ENCODE assay signal across 34 cellular contexts in the genomic region with DNA sequence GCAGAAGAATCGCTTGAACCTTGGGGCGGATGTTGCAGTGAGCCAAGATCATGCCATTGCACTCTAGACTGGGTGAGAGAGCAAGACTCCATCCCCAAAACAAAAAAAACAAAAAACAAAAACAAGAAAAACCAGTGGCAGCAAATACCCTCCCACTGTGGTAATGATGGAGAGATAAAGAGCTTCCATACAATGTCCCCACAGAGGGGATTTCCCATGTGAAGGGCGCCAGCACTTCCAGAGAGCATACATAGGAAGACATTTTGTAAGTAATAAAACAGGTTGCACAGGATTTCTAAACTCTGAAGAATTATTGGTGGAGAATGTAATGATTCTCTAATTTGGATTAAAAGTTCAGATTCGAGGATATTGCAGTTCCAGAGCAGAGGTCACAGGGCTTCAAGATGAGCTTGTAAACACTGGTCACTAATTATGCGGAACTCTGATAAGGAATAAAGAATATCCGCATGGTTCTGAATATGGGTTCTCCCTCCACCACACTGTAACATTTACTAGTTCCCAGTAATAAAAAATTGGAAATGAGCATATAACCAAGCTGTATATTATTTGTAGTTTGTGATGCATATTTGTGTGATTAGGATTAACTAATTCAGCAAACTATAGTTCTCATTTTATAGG.
"Had no signal": no experiment of that assay in that cellular context is flagged by ENCODE, and none has a peak within 500 bp of the region (broad histone marks: within the 10 kb centered on the region; RNA-seq: fewer than 3 reads in every experiment).

No MANE protein-coding gene starts in this region.

- H3K27ac ChIP-seq: adrenal gland, body of pancreas, brain microvascular endothelial cell, breast epithelium, VCaP had no signal

- H3K9me3 ChIP-seq: adrenal gland, body of pancreas, breast epithelium had no signal

- H3K36me3 ChIP-seq: adrenal gland, brain microvascular endothelial cell, breast epithelium had no signal

- H3K4me1 ChIP-seq: adrenal gland, body of pancreas, breast epithelium had no signal

- ATAC-seq: activated CD8-positive, alpha-beta T cell treated with anti-CD3 and anti-CD28 coated beads for 36 hours; activated naive CD4-positive, alpha-beta T cell treated with anti-CD3 and anti-CD28 coated beads, Interleukin-2, amount 50 U/mL, for 72 hours; activated T-cell treated with anti-CD3 and anti-CD28 coated beads, Interleukin-2, amount 50 U/mL, for 4 hours; activated T-cell treated with anti-CD3 and anti-CD28 coated beads, Interleukin-2, amount 50 U/mL, for 72 hours; activated T-helper 17 cell treated with anti-CD3 and anti-CD28 coated beads, Interleukin-2, amount 50 U/mL, for 72 hours; body of pancreas had no signal

- H3K27me3 ChIP-seq: adrenal gland, body of pancreas, brain microvascular endothelial cell, breast epithelium had no signal

- H3K4me3 ChIP-seq: adrenal gland, body of pancreas, breast epithelium had no signal

- DNase-seq: activated B cell treated with CpG ODN at 0.5 μM for 24 hours; activated CD4-positive, alpha-beta memory T cell treated with anti-CD3 and anti-CD28 coated beads for 36 hours; activated CD4-positive, alpha-beta T cell treated with anti-CD3 and anti-CD28 coated beads for 4 hours; activated CD4-positive, alpha-beta T cell treated with anti-CD3 and anti-CD28 coated beads, Interleukin-2, amount 10 ng/mL, durations not matched to agents 24 days and 14 days; activated CD4-positive, alpha-beta T cell treated with anti-CD3 and anti-CD28 coated beads, Interleukin-2, amount 50 U/mL, for 1 hour; activated CD4-positive, alpha-beta T cell treated with anti-CD3 and anti-CD28 coated beads, Interleukin-2, amount 50 U/mL, for 4 hours; activated CD4-positive, CD25-positive, alpha-beta regulatory T cell treated with anti-CD3 and anti-CD28 coated beads, Interleukin-2, amount 50 U/mL, for 72 hours; activated CD8-positive, alpha-beta memory T cell treated with anti-CD3 and anti-CD28 coated beads, Interleukin-2, amount 50 U/mL, for 4 hours; activated CD8-positive, alpha-beta T cell treated with anti-CD3 and anti-CD28 coated beads for 36 hours; activated effector memory CD4-positive, alpha-beta T cell treated with anti-CD3 and anti-CD28 coated beads, Interleukin-2, amount 50 U/mL, for 16 hours; activated gamma-delta T cell treated with Interleukin-2 at 50 U/mL for 16 hours; activated naive CD4-positive, alpha-beta T cell; activated naive CD4-positive, alpha-beta T cell treated with anti-CD3 and anti-CD28 coated beads for 36 hours; activated naive CD4-positive, alpha-beta T cell treated with anti-CD3 and anti-CD28 coated beads, Interleukin-2, amount 50 U/mL, for 16 hours; activated naive CD8-positive, alpha-beta T cell treated with anti-CD3 and anti-CD28 coated beads for 36 hours; activated T-cell treated with anti-CD3 and anti-CD28 coated beads for 4 hours; activated T-cell treated with anti-CD3 and anti-CD28 coated beads, Interleukin-2, amount 50 U/mL, for 1 hour; activated T-cell treated with anti-CD3 and anti-CD28 coated beads, Interleukin-2, amount 50 U/mL, for 4 hours; activated T-cell treated with anti-CD3 and anti-CD28 coated beads, Interleukin-2, amount 50 U/mL, for 72 hours; adrenal gland; amniotic stem cell; aorta; body of pancreas; brain microvascular endothelial cell; central memory CD4-positive, alpha-beta T cell; T-helper 1 cell; T-helper 2 cell; T-helper 9 cell had no signal

- FAIRE-seq: astrocyte, TTC549 had no signal
